In genomic region chr1:2109581-2110021, GRCh38 we compare ENCODE assay signal across 20 cellular contexts.
"Had no signal": no experiment of that assay in that cellular context is flagged by ENCODE, and none has a peak within 500 bp of the region (broad histone marks: within the 10 kb centered on the region; RNA-seq: fewer than 3 reads in every experiment).

No MANE protein-coding gene starts in this region.

- H3K4me3 Mint-ChIP-seq: activated naive CD4-positive, alpha-beta T cell treated with anti-CD3 and anti-CD28 coated beads for 36 hours; activated naive CD8-positive, alpha-beta T cell treated with anti-CD3 and anti-CD28 coated beads, Interleukin-2, amount 10 ng/mL, durations not matched to agents 7 days and 5 days; activated T-cell treated with anti-CD3 and anti-CD28 coated beads, Interleukin-2, amount 50 U/mL, for 72 hours; memory B cell; stimulated activated naive B cell treated with anti-CD40 and anti-IgM and Interleukin-4, amounts not matched to agents 10 μg/mL and 1 μg/mL and 100 μg/mL, for 72 hours had no signal

- DNase-seq: activated CD4-positive, alpha-beta T cell treated with anti-CD3 and anti-CD28 coated beads for 4 hours; activated CD4-positive, alpha-beta T cell treated with anti-CD3 and anti-CD28 coated beads, Interleukin-2, amount 50 U/mL, for 48 hours; activated effector memory CD4-positive, alpha-beta T cell treated with Interleukin-2 at 50 U/mL for 16 hours; activated naive CD4-positive, alpha-beta T cell treated with anti-CD3 and anti-CD28 coated beads for 36 hours; activated naive CD8-positive, alpha-beta T cell treated with anti-CD3 and anti-CD28 coated beads, Interleukin-2, amount 10 ng/mL, durations not matched to agents 7 days and 5 days; activated T-cell treated with anti-CD3 and anti-CD28 coated beads, Interleukin-2, amount 50 U/mL, for 72 hours; amygdala; dermis blood vessel endothelial cell; effector CD8-positive, alpha-beta T cell; erythroblast; foreskin fibroblast; occipital lobe; sigmoid colon; stimulated activated CD4-positive, alpha-beta T cell treated with anti-CD3 and anti-CD28 coated beads, Interleukin-15, amount 100 ng/mL, for 24 hours; stimulated activated naive B cell treated with anti-CD40 and anti-IgM and Interleukin-4, amounts not matched to agents 10 μg/mL and 1 μg/mL and 100 μg/mL, for 72 hours; transverse colon; uterus had no signal

- H3K9me3 Mint-ChIP-seq: activated naive CD4-positive, alpha-beta T cell treated with anti-CD3 and anti-CD28 coated beads for 36 hours; activated naive CD8-positive, alpha-beta T cell treated with anti-CD3 and anti-CD28 coated beads, Interleukin-2, amount 10 ng/mL, durations not matched to agents 7 days and 5 days; activated T-cell treated with anti-CD3 and anti-CD28 coated beads, Interleukin-2, amount 50 U/mL, for 72 hours; memory B cell; stimulated activated naive B cell treated with anti-CD40 and anti-IgM and Interleukin-4, amounts not matched to agents 10 μg/mL and 1 μg/mL and 100 μg/mL, for 72 hours had no signal

- H3K4me1 ChIP-seq: sigmoid colon, transverse colon, uterus had no signal

- ATAC-seq: activated T-cell treated with anti-CD3 and anti-CD28 coated beads, Interleukin-2, amount 50 U/mL, for 72 hours; left lung; stimulated activated naive B cell treated with anti-CD40 and anti-IgM and Interleukin-4, amounts not matched to agents 10 μg/mL and 1 μg/mL and 100 μg/mL, for 72 hours had no signal

- H3K4me2 ChIP-seq: smooth muscle cell had no signal

- H3K36me3 ChIP-seq: left lung, sigmoid colon, transverse colon, uterus had no signal

- H3K27ac Mint-ChIP-seq: activated naive CD4-positive, alpha-beta T cell treated with anti-CD3 and anti-CD28 coated beads for 36 hours; activated naive CD8-positive, alpha-beta T cell treated with anti-CD3 and anti-CD28 coated beads, Interleukin-2, amount 10 ng/mL, durations not matched to agents 7 days and 5 days; activated T-cell treated with anti-CD3 and anti-CD28 coated beads, Interleukin-2, amount 50 U/mL, for 72 hours; stimulated activated naive B cell treated with anti-CD40 and anti-IgM and Interleukin-4, amounts not matched to agents 10 μg/mL and 1 μg/mL and 100 μg/mL, for 72 hours had no signal

- H3K27ac ChIP-seq: left lung, sigmoid colon, transverse colon, uterus had no signal

- H3K36me3 Mint-ChIP-seq: activated naive CD8-positive, alpha-beta T cell treated with anti-CD3 and anti-CD28 coated beads, Interleukin-2, amount 10 ng/mL, durations not matched to agents 7 days and 5 days had no signal

- H3K9me3 ChIP-seq: left lung, sigmoid colon, transverse colon, uterus had no signal

- H3K27me3 Mint-ChIP-seq: activated naive CD8-positive, alpha-beta T cell treated with anti-CD3 and anti-CD28 coated beads, Interleukin-2, amount 10 ng/mL, durations not matched to agents 7 days and 5 days; memory B cell; stimulated activated naive B cell treated with anti-CD40 and anti-IgM and Interleukin-4, amounts not matched to agents 10 μg/mL and 1 μg/mL and 100 μg/mL, for 72 hours had no signal

- H3K27me3 ChIP-seq: left lung, transverse colon, uterus had no signal

- H3K4me3 ChIP-seq: left lung, sigmoid colon, smooth muscle cell, transverse colon, uterus had no signal
